17 cellular contexts compared by ENCODE assay signal in genomic region chrX:149513713-149514427, GRCh38. TPM values are rescaled to one million over a fixed set of nuclear protein-coding genes. Genes with fewer than 3 reads are reported as not detected.
DNase-seq lines count a peak whose midpoint lies in the region; ATAC-seq, FAIRE-seq and TF ChIP-seq lines count a peak whose summit lies in the region.
"Had no signal": no experiment of that assay in that cellular context is flagged by ENCODE, and none has a peak within 500 bp of the region (broad histone marks: within the 10 kb centered on the region; RNA-seq: fewer than 3 reads in every experiment).

No MANE protein-coding gene starts in this region.

- H3K4me3 ChIP-seq in endothelial cell of umbilical vein (replicated peaks in 1 of 3; ENCODE audit: insufficient read depth in 1 of 3, low read depth in 1 of 3, low read length in 3 of 3) (no peak overlapping the region), upper lobe of right lung (no peak overlapping the region), breast epithelium (no peak overlapping the region)
- H3K4me3 ChIP-seq: ascending aorta, prostate gland, thyroid gland had no signal

- H3K9me1 ChIP-seq in endothelial cell of umbilical vein (replicated peaks; ENCODE audit: control insufficient read depth, extremely low read depth, insufficient read depth, low read length): no peaks in the 10 kb centered on the region

- dilution Hi-C loops in endothelial cell of umbilical vein (cut with MboI; ENCODE audit: extremely low pct_ligation_motif_present, low sequenced_read_pairs): no loop called here

- TF ChIP-seq CTCF in endothelial cell of umbilical vein (IDR thresholded peaks at IDR 0.05; ENCODE audit: extremely low read depth in 1 of 2, insufficient read depth in 1 of 2, low read depth in 1 of 2, low read length in 2 of 2) (no peak), upper lobe of right lung (IDR thresholded peaks at IDR 0.05) (no peak), breast epithelium (IDR thresholded peaks at IDR 0.05) (no peak)

- H3K9me3 ChIP-seq in endothelial cell of umbilical vein (replicated peaks; ENCODE audit: control insufficient read depth, insufficient read depth, low read length) (no peaks in the 10 kb centered on the region), upper lobe of right lung (no peaks in the 10 kb centered on the region), breast epithelium (no peaks in the 10 kb centered on the region)
- H3K9me3 ChIP-seq: ascending aorta, prostate gland, SK-N-SH, thyroid gland had no signal

- BruUV-seq in endothelial cell of umbilical vein (replicated peaks; lab: Mats Ljungman, UMichigan): no TSS peak

- H3K27me3 ChIP-seq in endothelial cell of umbilical vein (ENCODE audit: control insufficient read depth in 2 of 2, insufficient read depth in 2 of 2, low read length in 2 of 2) (peaks cover 0 to 1% of the 10 kb centered on the region in 2 experiments), upper lobe of right lung (no peaks in the 10 kb centered on the region), breast epithelium (peaks cover 0 to 33% of the 10 kb centered on the region in 2 donors)
- H3K27me3 ChIP-seq: ascending aorta, thyroid gland had no signal

- peak overlapping the region; percentile 17 for H3K4me2 ChIP-seq in endothelial cell of umbilical vein (ENCODE audit: insufficient read depth, low read length)
- H3K4me2 ChIP-seq: SK-N-SH had no signal

- no peaks in the 10 kb centered on the region for H3K79me2 ChIP-seq in endothelial cell of umbilical vein (ENCODE audit: control insufficient read depth, insufficient read depth, low read length)

- H2AFZ ChIP-seq in endothelial cell of umbilical vein (ENCODE audit: low read depth, low read length): no peak overlapping the region

- H3K27ac Mint-ChIP-seq in activated naive CD4-positive, alpha-beta T cell treated with anti-CD3 and anti-CD28 coated beads, Interleukin-2, amount 50 U/mL, for 72 hours: no peak overlapping the region
- H3K27ac Mint-ChIP-seq: HFFc6 had no signal

- no peaks in the 10 kb centered on the region for H3K36me3 Mint-ChIP-seq in activated naive CD4-positive, alpha-beta T cell treated with anti-CD3 and anti-CD28 coated beads, Interleukin-2, amount 50 U/mL, for 72 hours

- intact Hi-C loops in endothelial cell of umbilical vein (cut with micrococcal nuclease) (no loop called here), upper lobe of right lung (cut with DNase I) (no loop called here), breast epithelium (cut with DNase I; ENCODE audit: low total_unique reads) (no loop called here)

- H3K36me3 ChIP-seq in endothelial cell of umbilical vein (ENCODE audit: control insufficient read depth in 2 of 2, extremely low read depth in 1 of 2, insufficient read depth in 2 of 2, low read length in 2 of 2) (no peaks in the 10 kb centered on the region), upper lobe of right lung (no peaks in the 10 kb centered on the region), breast epithelium (no peaks in the 10 kb centered on the region)
- H3K36me3 ChIP-seq: ascending aorta, prostate gland, thyroid gland had no signal

- H3K9me3 Mint-ChIP-seq in activated naive CD4-positive, alpha-beta T cell treated with anti-CD3 and anti-CD28 coated beads, Interleukin-2, amount 50 U/mL, for 72 hours: no peaks in the 10 kb centered on the region
- H3K9me3 Mint-ChIP-seq: HFFc6 had no signal

- H3K9ac ChIP-seq in endothelial cell of umbilical vein (replicated peaks; ENCODE audit: extremely low read depth, insufficient read depth, low read length): no peak overlapping the region
- H3K9ac ChIP-seq: SK-N-SH had no signal

- DNase-seq in activated naive CD4-positive, alpha-beta T cell treated with anti-CD3 and anti-CD28 coated beads, Interleukin-2, amount 50 U/mL, for 72 hours (ENCODE audit: low spot score in 2 of 2): no peak
- no peak for DNase-seq in activated naive CD4-positive, alpha-beta T cell treated with Interleukin-2 at 50 U/mL for 16 hours
- peak; percentile 66 for DNase-seq in RPMI7951 (ENCODE audit: low read depth)
- DNase-seq in endothelial cell of umbilical vein (ENCODE audit: low read depth, low spot score): peak; percentile 28
- DNase-seq in upper lobe of right lung: no peak
- DNase-seq in breast epithelium (ENCODE audit: low spot score in 2 of 2): no peak
- no peak for DNase-seq in caudate nucleus (lab: John Stamatoyannopoulos, UW)
- DNase-seq: DMS53, HFFc6, kidney, NCI-H446, SK-N-SH, thyroid gland had no signal

- TF ChIP-seq POLR2A in endothelial cell of umbilical vein (IDR thresholded peaks at IDR 0.05; ENCODE audit: low read depth, low read length) (no peak), breast epithelium (IDR thresholded peaks at IDR 0.05) (no peak)

- CTCF ChIA-PET in endothelial cell of umbilical vein (lab: Charles Lee): interaction anchor here (1.0 kb wide), 1 partner anchor 14 kb away, joined by 3 read pairs; no protein-coding TSS in a partner anchor

- POLR2A ChIA-PET in endothelial cell of umbilical vein (lab: Charles Lee): no interaction called here

- peak overlapping the region; percentile 29 for H3K27ac ChIP-seq in endothelial cell of umbilical vein (ENCODE audit: insufficient read depth, low read depth, low read length)
- H3K27ac ChIP-seq in upper lobe of right lung: no peak overlapping the region
- H3K27ac ChIP-seq in breast epithelium: no peak overlapping the region
- H3K27ac ChIP-seq in caudate nucleus (ENCODE audit: low read depth, low read length): no peak overlapping the region
- H3K27ac ChIP-seq: ascending aorta, prostate gland, thyroid gland had no signal

- peak; percentile 31 to 37 for ATAC-seq in activated naive CD4-positive, alpha-beta T cell treated with anti-CD3 and anti-CD28 coated beads, Interleukin-2, amount 50 U/mL, for 72 hours
- ATAC-seq in upper lobe of right lung (peak; percentile 19), GM19463 (IDR thresholded peaks at IDR 0.05; ENCODE audit: unreplicated experiment) (no peak)

- peak; percentile 88 for FAIRE-seq in endothelial cell of umbilical vein (lab: Jason Lieb, UNC)
- FAIRE-seq: kidney had no signal

- H4K20me1 ChIP-seq in endothelial cell of umbilical vein (replicated peaks; ENCODE audit: control insufficient read depth, extremely low read depth, insufficient read depth, low read length): no peaks in the 10 kb centered on the region

- H3K4me1 ChIP-seq in endothelial cell of umbilical vein (ENCODE audit: control insufficient read depth, extremely low read depth, insufficient read depth, low read length) (peaks cover 19% of the 10 kb centered on the region), upper lobe of right lung (no peaks in the 10 kb centered on the region), breast epithelium (no peaks in the 10 kb centered on the region)
- H3K4me1 ChIP-seq: ascending aorta, prostate gland, thyroid gland had no signal

TF ChIP-seq in endothelial cell of umbilical vein, 7 proteins besides CTCF, POLR2A, EP300 and RAD21:
- no peak for TF ChIP-seq JUN (IDR thresholded peaks at IDR 0.05; ENCODE audit: borderline replicate concordance, insufficient read depth, insufficient read length, low read depth)
- peak; percentile 7 for TF ChIP-seq FOS (IDR thresholded peaks at IDR 0.05; ENCODE audit: borderline replicate concordance, insufficient read depth, low read length)

RNA-seq across cellular contexts. Expression of gene IDS, which starts 8.8 kb away (rescaled TPM):
- 10 to 100 TPM; 35.4 to 77.8 TPM for total RNA-seq in activated naive CD4-positive, alpha-beta T cell treated with anti-CD3 and anti-CD28 coated beads, Interleukin-2, amount 50 U/mL, for 72 hours
- total RNA-seq in RPMI7951 (2014; rRNA removed; shearing (Covaris generic)): 37.1 and 38.1 TPM in 2 replicates
- 35.2 and 42.2 TPM in 2 replicates for total RNA-seq in endothelial cell of umbilical vein
- polyA plus RNA-seq in endothelial cell of umbilical vein: 42.9 and 44.0 TPM in 2 replicates
- 41.1 and 42.8 TPM in 2 replicates for polyA plus RNA-seq in endothelial cell of umbilical vein (2011; cell fraction: cytosol; rRNA removed)
- 44.1 and 46.1 TPM in 2 replicates for polyA plus RNA-seq in endothelial cell of umbilical vein (2011; cell fraction: nucleus; rRNA removed)
- polyA plus RNA-seq in endothelial cell of umbilical vein (2012): 39.4 and 43.7 TPM in 2 replicates
- polyA minus RNA-seq in endothelial cell of umbilical vein: 56.8 and 73.5 TPM in 2 replicates
- polyA minus RNA-seq in endothelial cell of umbilical vein (2011; cell fraction: cytosol; rRNA and poly(A)+ RNA removed): 4.5 TPM
- 27.7 and 31.7 TPM in 2 replicates for polyA minus RNA-seq in endothelial cell of umbilical vein (2011; cell fraction: nucleus; rRNA and poly(A)+ RNA removed)
- total RNA-seq in upper lobe of right lung: 113 TPM
- total RNA-seq in breast epithelium: 10 to 100 TPM; 61.0 to 72.0 (median 61.8) TPM

RNA-seq across cellular contexts. Expression of gene EOLA1, which starts 26.9 kb away (rescaled TPM):
- 10 to 100 TPM; 13.6 to 50.9 TPM for total RNA-seq in activated naive CD4-positive, alpha-beta T cell treated with anti-CD3 and anti-CD28 coated beads, Interleukin-2, amount 50 U/mL, for 72 hours
- total RNA-seq in RPMI7951 (2014; rRNA removed; shearing (Covaris generic)): 11.3 and 13.5 TPM in 2 replicates
- 17.5 and 24.6 TPM in 2 replicates for total RNA-seq in endothelial cell of umbilical vein
- 11.2 and 12.5 TPM in 2 replicates for polyA plus RNA-seq in endothelial cell of umbilical vein
- 15.1 and 15.8 TPM in 2 replicates for polyA plus RNA-seq in endothelial cell of umbilical vein (2011; cell fraction: cytosol; rRNA removed)
- polyA plus RNA-seq in endothelial cell of umbilical vein (2011; cell fraction: nucleus; rRNA removed): 19.6 and 20.0 TPM in 2 replicates
- 14.8 and 17.0 TPM in 2 replicates for polyA plus RNA-seq in endothelial cell of umbilical vein (2012)
- 7.6 and 10.8 TPM in 2 replicates for polyA minus RNA-seq in endothelial cell of umbilical vein
- 9.3 TPM for polyA minus RNA-seq in endothelial cell of umbilical vein (2011; cell fraction: cytosol; rRNA and poly(A)+ RNA removed)
- polyA minus RNA-seq in endothelial cell of umbilical vein (2011; cell fraction: nucleus; rRNA and poly(A)+ RNA removed): 8.3 and 12.3 TPM in 2 replicates
- 15.8 TPM for total RNA-seq in upper lobe of right lung
- 10 to 100 TPM; 12.3 to 20.1 (median 17.7) TPM for total RNA-seq in breast epithelium

RNA-seq across cellular contexts. Expression of gene HSFX3, which starts 35.9 kb away (rescaled TPM):
- not detected for total RNA-seq in activated naive CD4-positive, alpha-beta T cell treated with anti-CD3 and anti-CD28 coated beads, Interleukin-2, amount 50 U/mL, for 72 hours
- not detected in 2 replicates for total RNA-seq in RPMI7951 (2014; rRNA removed; shearing (Covaris generic))
- total RNA-seq in endothelial cell of umbilical vein (not detected in 2 replicates), upper lobe of right lung (not detected), breast epithelium (not detected)
- polyA plus RNA-seq in endothelial cell of umbilical vein: not detected in 2 replicates
- not detected in 2 replicates for polyA plus RNA-seq in endothelial cell of umbilical vein (2011; cell fraction: cytosol; rRNA removed)
- not detected in 2 replicates for polyA plus RNA-seq in endothelial cell of umbilical vein (2011; cell fraction: nucleus; rRNA removed)
- polyA plus RNA-seq in endothelial cell of umbilical vein (2012): not detected in 2 replicates
- not detected in 2 replicates for polyA minus RNA-seq in endothelial cell of umbilical vein
- not detected for polyA minus RNA-seq in endothelial cell of umbilical vein (2011; cell fraction: cytosol; rRNA and poly(A)+ RNA removed)
- polyA minus RNA-seq in endothelial cell of umbilical vein (2011; cell fraction: nucleus; rRNA and poly(A)+ RNA removed): not detected in 2 replicates
- total RNA-seq: ascending aorta, glomerular endothelial cell, HFFc6, kidney, thyroid gland had no signal
- polyA plus RNA-seq: SK-N-SH had no signal

Comparison
In these comparisons a context has a peak if more than half of its experiments do, and no peak if none do; other contexts are left out.
1. DNase-seq: peak in RPMI7951 (single experiment) and endothelial cell of umbilical vein (single experiment); none in activated naive CD4-positive, alpha-beta T cell treated with anti-CD3 and anti-CD28 coated beads, Interleukin-2, amount 50 U/mL, for 72 hours (0 of 2), activated naive CD4-positive, alpha-beta T cell treated with Interleukin-2 at 50 U/mL for 16 hours (single experiment), upper lobe of right lung (single experiment), breast epithelium (0 of 2) and caudate nucleus (0 of 61).